Comparison of ENCODE assay signal across 20 cellular contexts in genomic region chr7:96870201-96870600, GRCh38.
"Had no signal": no experiment of that assay in that cellular context is flagged by ENCODE, and none has a peak within 500 bp of the region (broad histone marks: within the 10 kb centered on the region; RNA-seq: fewer than 3 reads in every experiment).

No MANE protein-coding gene starts in this region.

- H3K9me3 ChIP-seq: gastroesophageal sphincter, lower lobe of right lung, upper lobe of right lung had no signal

- H3K27me3 ChIP-seq: gastroesophageal sphincter, neural progenitor cell, upper lobe of right lung had no signal

- ATAC-seq: activated CD4-positive, CD25-positive, alpha-beta regulatory T cell treated with anti-CD3 and anti-CD28 coated beads, Interleukin-2, amount 50 U/mL, for 24 hours; activated T-cell treated with anti-CD3 and anti-CD28 coated beads, Interleukin-2, amount 50 U/mL, for 72 hours; gastroesophageal sphincter; lower lobe of right lung; naive thymus-derived CD8-positive, alpha-beta T cell; stimulated activated naive CD8-positive, alpha-beta T cell treated with anti-CD3 and anti-CD28 coated beads, Interleukin-15, Interleukin-2, amounts not matched to agents 100 U/mL and 50 U/mL, for 24 hours; upper lobe of right lung had no signal

- H3K9ac ChIP-seq: neural progenitor cell had no signal

- H2AFZ ChIP-seq: neural progenitor cell had no signal

- H3K4me1 ChIP-seq: gastroesophageal sphincter, lower lobe of right lung, neural progenitor cell, upper lobe of right lung had no signal

- H3K36me3 ChIP-seq: gastroesophageal sphincter, lower lobe of right lung, neural progenitor cell, upper lobe of right lung had no signal

- H3K4me3 ChIP-seq: gastroesophageal sphincter, lower lobe of right lung, neural progenitor cell, upper lobe of right lung had no signal

- H3K4me2 ChIP-seq: neural progenitor cell had no signal

- H3K27ac ChIP-seq: gastroesophageal sphincter, lower lobe of right lung, neural progenitor cell, upper lobe of right lung, VCaP had no signal

- DNase-seq: activated CD4-positive, alpha-beta memory T cell treated with anti-CD3 and anti-CD28 coated beads, Interleukin-2, amount 10 ng/mL, durations not matched to agents 7 days and 5 days; activated CD4-positive, alpha-beta T cell treated with anti-CD3 and anti-CD28 coated beads, Interleukin-2, amount 10 ng/mL, durations not matched to agents 24 days and 14 days; activated effector memory CD4-positive, alpha-beta T cell treated with Interleukin-2 at 50 U/mL for 16 hours; activated naive CD4-positive, alpha-beta T cell treated with anti-CD3 and anti-CD28 coated beads for 36 hours; activated naive CD8-positive, alpha-beta T cell treated with anti-CD3 and anti-CD28 coated beads, Interleukin-2, amount 10 ng/mL, durations not matched to agents 7 days and 5 days; activated T-cell treated with anti-CD3 and anti-CD28 coated beads, Interleukin-2, amount 50 U/mL, for 72 hours; amygdala; erythroblast; head of caudate nucleus; kidney; lower lobe of right lung; naive thymus-derived CD8-positive, alpha-beta T cell; retina; stimulated activated CD4-positive, alpha-beta T cell treated with anti-CD3 and anti-CD28 coated beads, Interleukin-4, amount 100 ng/mL, for 24 hours; stimulated activated naive CD8-positive, alpha-beta T cell treated with anti-CD3 and anti-CD28 coated beads, Interleukin-15, Interleukin-2, amounts not matched to agents 100 U/mL and 50 U/mL, for 24 hours; upper lobe of right lung had no signal
